14 cellular contexts compared by ENCODE assay signal in the genomic region with DNA sequence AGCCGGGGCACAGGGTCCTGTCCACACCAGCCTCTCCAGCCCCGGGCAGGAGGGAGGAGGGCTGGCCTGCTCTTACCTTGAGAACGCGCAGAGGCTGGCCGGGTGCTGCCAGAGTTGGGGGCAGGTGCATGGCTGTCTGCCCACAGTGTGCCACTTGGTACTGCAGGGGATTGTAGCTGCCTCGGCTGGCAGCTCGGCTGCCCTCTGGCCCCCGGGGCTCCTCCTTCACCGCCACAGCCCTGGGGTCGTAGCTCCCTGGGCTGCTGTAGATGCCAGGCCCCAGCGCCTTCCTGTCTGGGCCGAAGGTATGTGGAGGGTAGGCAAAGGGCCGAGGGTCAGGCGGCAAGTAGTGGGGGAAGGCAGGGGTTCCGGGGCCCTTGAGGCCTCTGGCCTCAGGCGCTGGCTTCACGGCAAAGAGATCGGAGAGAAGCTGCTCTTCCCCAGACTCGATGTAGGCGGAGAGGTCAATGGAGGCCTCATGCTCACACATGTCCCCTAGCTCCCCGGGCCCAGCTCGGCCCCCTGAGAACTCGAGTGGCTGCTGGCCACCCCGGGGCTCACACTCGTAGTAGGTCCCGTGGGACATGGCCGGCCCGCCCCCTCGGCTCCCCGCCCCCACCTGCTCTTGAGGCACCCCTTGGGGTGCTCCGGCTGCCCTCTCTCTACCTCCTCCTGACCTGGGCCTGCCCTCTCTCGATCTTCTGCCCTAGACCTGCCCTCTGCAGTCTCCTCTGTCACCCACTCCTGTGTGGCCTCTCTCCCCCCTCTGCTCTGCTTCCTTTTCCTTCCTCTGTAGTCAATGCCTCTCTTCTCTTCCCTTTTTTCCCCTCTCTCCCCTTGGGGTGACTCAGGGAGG. TPM values are rescaled to one million over a fixed set of nuclear protein-coding genes. Genes with fewer than 3 reads are reported as not detected.
DNase-seq lines count a peak whose midpoint lies in the region; ATAC-seq and TF ChIP-seq lines count a peak whose summit lies in the region.
"Had no signal": no experiment of that assay in that cellular context is flagged by ENCODE, and none has a peak within 500 bp of the region (broad histone marks: within the 10 kb centered on the region; RNA-seq: fewer than 3 reads in every experiment).

A gene (minus strand): TSS at position 750 of the 856 bp plus-strand sequence. CDS start 164 bp downstream, at position 586.

- no peak for TF ChIP-seq RAD21 in SK-N-SH (IDR thresholded peaks at IDR 0.05; ENCODE audit: low read length)

- H3K9me3 Mint-ChIP-seq in memory B cell, result no peaks in the 10 kb centered on the region
- H3K9me3 Mint-ChIP-seq: brain had no signal

- in situ Hi-C loops in G401 (cut with HindIII; ENCODE audit: low sequenced_read_pairs), result no loop called here

- H3K27ac ChIP-seq in BLaER1 (peak within 1 kb of the TSS; percentile 90), HL-60 (replicated peaks) (peak within 1 kb of the TSS; percentile 99), SK-N-SH (ENCODE audit: low read depth in 2 of 2, low read length in 1 of 2) (no peak within 1 kb of the TSS)
- H3K27ac ChIP-seq: C4-2B had no signal

- H3K4me1 Mint-ChIP-seq in T-helper 17 cell (peaks cover 27% of the 10 kb centered on the region), memory B cell (peaks cover 29% of the 10 kb centered on the region)

- CTCF ChIA-PET in SK-N-SH (lab: Yijun Ruan, JAX), result interaction anchor here (1.3 to 19.7 kb wide), 3 partner anchors 8 to 65 kb away, joined by 3 to 495 read pairs (median 43); a partner anchor contains a TSS

- H3K9ac ChIP-seq in BLaER1 (peak within 1 kb of the TSS; percentile 76), SK-N-SH (no peak within 1 kb of the TSS)

- H3K36me3 ChIP-seq in BLaER1 (no peaks in the 10 kb centered on the region), SK-N-SH (replicated peaks in 1 of 2; ENCODE audit: control insufficient read depth in 1 of 2, insufficient read depth in 2 of 2, low read length in 1 of 2) (no peaks in the 10 kb centered on the region)

- no peaks in the 10 kb centered on the region for H3K9me2 ChIP-seq in SK-N-SH

- POLR2A ChIA-PET in SK-N-SH (lab: Yijun Ruan, JAX), result no interaction called here

- ATAC-seq in T-helper 17 cell (no peak), memory B cell (ENCODE audit: low read depth) (no peak), GM21390 (IDR thresholded peaks at IDR 0.05; ENCODE audit: unreplicated experiment) (no peak)
- ATAC-seq: sciatic nerve had no signal

- H3K27me3 Mint-ChIP-seq in T-helper 17 cell (peaks cover 19% of the 10 kb centered on the region), memory B cell (peaks cover 5% of the 10 kb centered on the region)

- TF ChIP-seq EP300 in SK-N-SH (IDR thresholded peaks at IDR 0.05; ENCODE audit: borderline replicate concordance in 1 of 2, low read depth in 1 of 2, low read length in 1 of 2), result no peak

- WGBS in SK-N-SH (ENCODE audit: low lambda C conversion rate), result 76% methylated on average over 23 of the region's 32 CpGs

- peak within 1 kb of the TSS; percentile 54 for H3K4me3 ChIP-seq in BLaER1
- peak within 1 kb of the TSS; percentile 71 for H3K4me3 ChIP-seq in HL-60 (replicated peaks; ENCODE audit: insufficient read depth, low read length)
- no peak within 1 kb of the TSS for H3K4me3 ChIP-seq in SK-N-SH (ENCODE audit: low read depth in 2 of 2, low read length in 1 of 2)

- peak within 1 kb of the TSS; percentile 99 for H3K4me2 ChIP-seq in BLaER1
- no peak within 1 kb of the TSS for H3K4me2 ChIP-seq in SK-N-SH

- H3K4me1 ChIP-seq in BLaER1 (peaks cover 64% of the 10 kb centered on the region), SK-N-SH (ENCODE audit: control insufficient read depth in 1 of 2, insufficient read depth in 2 of 2, low read depth in 1 of 2, low read length in 1 of 2) (peaks cover 0 to 14% of the 10 kb centered on the region in 2 experiments; a peak in 3 of 4 replicates)

- peaks cover 2% of the 10 kb centered on the region for H3K36me3 Mint-ChIP-seq in T-helper 17 cell (ENCODE audit: low read depth)
- H3K36me3 Mint-ChIP-seq in memory B cell, result no peaks in the 10 kb centered on the region
- H3K36me3 Mint-ChIP-seq: brain had no signal

- TF ChIP-seq CTCF in HL-60 (IDR thresholded peaks at IDR 0.05; ENCODE audit: insufficient read depth, low read length) (no peak), SK-N-SH (IDR thresholded peaks at IDR 0.05) (no peak)

- H3K27ac Mint-ChIP-seq in T-helper 17 cell (peak within 1 kb of the TSS; percentile 86), memory B cell (peak within 1 kb of the TSS; percentile 90)

- H3K9me3 ChIP-seq in BLaER1, result no peaks in the 10 kb centered on the region
- H3K9me3 ChIP-seq in T-helper 17 cell (ENCODE audit: control insufficient read depth, low read length, poor library complexity, severe bottlenecking), result no peaks in the 10 kb centered on the region
- no peaks in the 10 kb centered on the region for H3K9me3 ChIP-seq in SK-N-SH

- no peak within 1 kb of the TSS for H2AFZ ChIP-seq in SK-N-SH (ENCODE audit: low read depth)

- H3K79me2 ChIP-seq in SK-N-SH (ENCODE audit: insufficient read depth), result no peaks in the 10 kb centered on the region

- peak; percentile 95 to 96 for DNase-seq in HL-60 (ENCODE audit: low read depth in 1 of 2, low spot score in 1 of 2)
- no peak for DNase-seq in T-helper 17 cell
- DNase-seq in memory B cell (ENCODE audit: low spot score in 2 of 2), result no peak
- DNase-seq in SK-N-SH, result no peak
- DNase-seq in UCSD-AML1 (lab: John Stamatoyannopoulos, UW; ENCODE audit: unreplicated experiment), result no peak
- no peak for DNase-seq in G401 (ENCODE audit: low spot score)
- DNase-seq: activated CD4-positive, alpha-beta T cell treated with anti-CD3 and anti-CD28 coated beads, Interleukin-2, amount 50 U/mL, for 4 hours; NCI-H2227 treated with DMSO at 0.1 percent for 48 hours; SHP77 treated with DMSO at 0.1 percent for 48 hours had no signal

- H3K27me3 ChIP-seq in BLaER1, result no peaks in the 10 kb centered on the region
- no peaks in the 10 kb centered on the region for H3K27me3 ChIP-seq in HL-60 (ENCODE audit: insufficient read depth, poor library complexity, severe bottlenecking)
- H3K27me3 ChIP-seq in SK-N-SH (ENCODE audit: insufficient read depth), result no peaks in the 10 kb centered on the region

- H3F3A ChIP-seq in SK-N-SH (replicated peaks; ENCODE audit: insufficient read depth), result peaks cover 3% of the 10 kb centered on the region

- H3K4me3 Mint-ChIP-seq in T-helper 17 cell, result peak within 1 kb of the TSS; percentile 77
- H3K4me3 Mint-ChIP-seq in memory B cell, result peak within 1 kb of the TSS; percentile 39
- H3K4me3 Mint-ChIP-seq: brain had no signal

- H4K20me1 ChIP-seq in BLaER1 (no peaks in the 10 kb centered on the region), SK-N-SH (ENCODE audit: insufficient read depth) (no peaks in the 10 kb centered on the region)

TF ChIP-seq in SK-N-SH, 30 proteins besides CTCF, POLR2A, EP300 and RAD21:
- TF ChIP-seq RCOR1 (IDR thresholded peaks at IDR 0.05; ENCODE audit: low read length) (no peak), GABPA (IDR thresholded peaks at IDR 0.05; ENCODE audit: low read depth) (no peak), NRF1 (IDR thresholded peaks at IDR 0.05; ENCODE audit: low read depth, low read length) (no peak), YY1 (IDR thresholded peaks at IDR 0.05; ENCODE audit: low read depth) (no peak), FOSL2 (IDR thresholded peaks at IDR 0.05; ENCODE audit: borderline replicate concordance, low read depth) (no peak), FOXM1 (IDR thresholded peaks at IDR 0.05; ENCODE audit: low read depth) (no peak)
- TF ChIP-seq, protein P1, sequence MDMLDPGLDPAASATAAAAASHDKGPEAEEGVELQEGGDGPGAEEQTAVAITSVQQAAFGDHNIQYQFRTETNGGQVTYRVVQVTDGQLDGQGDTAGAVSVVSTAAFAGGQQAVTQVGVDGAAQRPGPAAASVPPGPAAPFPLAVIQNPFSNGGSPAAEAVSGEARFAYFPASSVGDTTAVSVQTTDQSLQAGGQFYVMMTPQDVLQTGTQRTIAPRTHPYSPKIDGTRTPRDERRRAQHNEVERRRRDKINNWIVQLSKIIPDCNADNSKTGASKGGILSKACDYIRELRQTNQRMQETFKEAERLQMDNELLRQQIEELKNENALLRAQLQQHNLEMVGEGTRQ (IDR thresholded peaks at IDR 0.05; ENCODE audit: borderline replicate concordance, low read depth, low read length), result no peak
- TF ChIP-seq, protein P2, sequence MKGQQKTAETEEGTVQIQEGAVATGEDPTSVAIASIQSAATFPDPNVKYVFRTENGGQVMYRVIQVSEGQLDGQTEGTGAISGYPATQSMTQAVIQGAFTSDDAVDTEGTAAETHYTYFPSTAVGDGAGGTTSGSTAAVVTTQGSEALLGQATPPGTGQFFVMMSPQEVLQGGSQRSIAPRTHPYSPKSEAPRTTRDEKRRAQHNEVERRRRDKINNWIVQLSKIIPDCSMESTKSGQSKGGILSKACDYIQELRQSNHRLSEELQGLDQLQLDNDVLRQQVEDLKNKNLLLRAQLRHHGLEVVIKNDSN (IDR thresholded peaks at IDR 0.05; ENCODE audit: borderline replicate concordance, low read depth), result no peak

RNA-seq across cellular contexts. Expression of the gene that starts here (rescaled TPM):
- total RNA-seq in T-helper 17 cell, result under 1 TPM in 1 of 2 donors, not detected in 1; 0.25 TPM
- polyA plus RNA-seq in SK-N-SH (2012; rRNA removed), result not detected in 2 replicates
- not detected in 2 replicates for polyA plus RNA-seq in SK-N-SH (2012; cell fraction: cytosol; rRNA removed)
- polyA plus RNA-seq in SK-N-SH (2012; cell fraction: nucleus; rRNA removed), result not detected in 2 replicates
- not detected in 2 replicates for total RNA-seq in G401 (2014; rRNA removed; shearing (Covaris generic))

Comparison
In these comparisons a context has a peak if more than half of its experiments do, and no peak if none do; other contexts are left out.
1. H3K27ac ChIP-seq: peak in BLaER1 (single experiment) and HL-60 (single experiment); none in SK-N-SH (0 of 2).
2. H3K4me3 ChIP-seq: peak in BLaER1 (single experiment) and HL-60 (single experiment); none in SK-N-SH (0 of 2).
3. DNase-seq: peak in HL-60 (2 of 2); none in T-helper 17 cell (0 of 3), memory B cell (0 of 2), SK-N-SH (single experiment), UCSD-AML1 (single experiment) and G401 (single experiment).